Comparison of ENCODE assay signal across 19 cellular contexts in the genomic region with DNA sequence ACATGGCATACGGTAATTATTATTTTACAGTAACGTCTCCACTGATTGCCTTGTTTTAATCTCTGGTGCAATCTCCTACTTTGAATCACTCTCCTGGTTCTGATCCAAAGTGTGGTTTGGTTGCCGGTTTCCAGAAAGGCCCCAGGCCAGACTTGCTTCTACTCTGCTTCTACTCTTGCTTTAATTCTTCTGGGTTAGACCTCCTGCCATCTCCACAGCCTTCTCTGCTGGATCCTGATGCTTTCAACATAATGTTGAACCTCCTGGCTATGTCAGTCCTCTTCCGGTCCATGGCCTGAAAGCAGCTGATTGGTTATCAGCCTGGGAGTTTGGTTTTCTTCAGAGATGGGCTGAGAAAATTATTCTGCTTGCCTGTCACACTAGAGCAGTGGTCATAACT.
DNase-seq lines count a peak whose midpoint lies in the region; ATAC-seq and TF ChIP-seq lines count a peak whose summit lies in the region.
"Had no signal": no experiment of that assay in that cellular context is flagged by ENCODE, and none has a peak within 500 bp of the region (broad histone marks: within the 10 kb centered on the region; RNA-seq: fewer than 3 reads in every experiment).

No MANE protein-coding gene starts in this region.

- peaks cover 3% of the 10 kb centered on the region for H3K9me3 Mint-ChIP-seq in HFFc6

- peaks cover 14% of the 10 kb centered on the region for H3K4me1 Mint-ChIP-seq in HFFc6 (ENCODE audit: low read depth)
- H3K4me1 Mint-ChIP-seq: CD8-positive, alpha-beta memory T cell; T-cell had no signal

- no peaks in the 10 kb centered on the region for H3K36me3 Mint-ChIP-seq in HFFc6 (ENCODE audit: low read depth)
- H3K36me3 Mint-ChIP-seq: CD8-positive, alpha-beta memory T cell; T-cell had no signal

- no peak for ATAC-seq in GM21737 (IDR thresholded peaks at IDR 0.05; ENCODE audit: unreplicated experiment)
- ATAC-seq: A549, T-cell had no signal

- H3K27ac Mint-ChIP-seq in HFFc6: 0 out of 2 replicates have a peak overlapping the region, but pooled peaks have one; percentile 8
- H3K27ac Mint-ChIP-seq: CD8-positive, alpha-beta memory T cell; T-cell had no signal

- peaks cover 4% of the 10 kb centered on the region; the same call in 1 of the 2 replicates for H3K27me3 Mint-ChIP-seq in HFFc6 (ENCODE audit: insufficient read depth)
- H3K27me3 Mint-ChIP-seq: T-cell had no signal

- H3K4me3 Mint-ChIP-seq in HFFc6: no peak overlapping the region
- H3K4me3 Mint-ChIP-seq: CD8-positive, alpha-beta memory T cell; T-cell had no signal

- DNase-seq in AG20443 (ENCODE audit: low spot score) (peak; percentile 60), HFFc6 (peak; percentile 8), cerebellum (ENCODE audit: low spot score) (peak; percentile 19), GDM1 (lab: John Stamatoyannopoulos, UW) (no peak), NCI-H1092 (lab: John Stamatoyannopoulos, UW) (no peak)
- no peak for DNase-seq in activated naive CD4-positive, alpha-beta T cell (lab: John Stamatoyannopoulos, UW)
- DNase-seq: AML-193; CD8-positive, alpha-beta memory T cell; EL; Karpas-422; NCI-H1092 treated with DMSO at 0.1 percent for 48 hours; NCI-H1436 treated with DMSO at 0.1 percent for 48 hours; NCI-H1930; NCI-H524 treated with DMSO at 0.1 percent for 48 hours; NCI-H82; SJCRH30; T-cell had no signal

- TF ChIP-seq CTCF in HFFc6 (IDR thresholded peaks at IDR 0.05): no peak

Comparison
In these comparisons a context has a peak if more than half of its experiments do, and no peak if none do; other contexts are left out.
1. DNase-seq: peak in AG20443 (single experiment), HFFc6 (single experiment) and cerebellum (single experiment); none in activated naive CD4-positive, alpha-beta T cell (0 of 4), GDM1 (single experiment) and NCI-H1092 (single experiment).